In the genomic region with DNA sequence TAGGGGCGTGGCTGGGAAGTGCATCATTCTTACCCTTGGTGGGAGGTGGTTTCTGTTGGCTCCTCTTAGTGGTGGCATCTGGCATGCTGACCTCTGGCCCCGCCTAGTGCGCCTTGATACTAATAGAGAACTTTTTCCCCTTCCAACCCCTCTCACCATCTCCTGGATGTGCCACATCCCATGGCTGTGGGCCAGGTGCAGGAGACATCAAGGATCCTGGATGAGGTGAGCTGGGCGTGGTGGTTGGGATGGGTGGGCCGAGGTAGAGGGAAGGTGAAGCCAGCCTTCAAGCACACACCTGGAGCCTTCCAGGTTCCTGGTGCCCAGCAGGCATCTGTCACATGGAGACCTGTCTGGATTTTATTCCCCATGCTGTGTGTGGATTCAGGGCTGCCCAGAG, we compare ENCODE assay signal across 24 cellular contexts.
DNase-seq lines count a peak whose midpoint lies in the region; ATAC-seq and TF ChIP-seq lines count a peak whose summit lies in the region.
"Had no signal": no experiment of that assay in that cellular context is flagged by ENCODE, and none has a peak within 500 bp of the region (broad histone marks: within the 10 kb centered on the region; RNA-seq: fewer than 3 reads in every experiment).

No MANE protein-coding gene starts in this region.

- no peaks in the 10 kb centered on the region for H3K9me3 Mint-ChIP-seq in activated naive CD8-positive, alpha-beta T cell treated with anti-CD3 and anti-CD28 coated beads, Interleukin-2, amount 10 ng/mL, durations not matched to agents 7 days and 5 days
- no peaks in the 10 kb centered on the region for H3K9me3 Mint-ChIP-seq in activated naive CD8-positive, alpha-beta T cell treated with anti-CD3 and anti-CD28 coated beads, Interleukin-2, amount 50 U/mL, for 24 hours
- H3K9me3 Mint-ChIP-seq: activated naive CD4-positive, alpha-beta T cell treated with anti-CD3 and anti-CD28 coated beads, Interleukin-2, amount 10 ng/mL, durations not matched to agents 7 days and 5 days; activated T-cell treated with anti-CD3 and anti-CD28 coated beads, Interleukin-2, amount 50 U/mL, for 72 hours; CD8-positive, alpha-beta T cell; immature natural killer cell; stimulated activated naive B cell treated with anti-CD40 and anti-IgM and Interleukin-4, amounts not matched to agents 10 μg/mL and 1 μg/mL and 100 μg/mL, for 72 hours had no signal

- no peak overlapping the region for H3K4me3 ChIP-seq in coronary artery
- no peak overlapping the region for H3K4me3 ChIP-seq in lower lobe of right lung
- no peak overlapping the region for H3K4me3 ChIP-seq in HAP-1
- H3K4me3 ChIP-seq: breast epithelium, skin epidermis, testis had no signal

- in situ Hi-C loops in HAP-1 (cut with MboI; ENCODE audit: low sequenced_read_pairs), result no loop called here

- peaks cover 28% of the 10 kb centered on the region for H3K4me1 Mint-ChIP-seq in activated naive CD8-positive, alpha-beta T cell treated with anti-CD3 and anti-CD28 coated beads, Interleukin-2, amount 10 ng/mL, durations not matched to agents 7 days and 5 days
- peaks cover 6% of the 10 kb centered on the region for H3K4me1 Mint-ChIP-seq in activated naive CD8-positive, alpha-beta T cell treated with anti-CD3 and anti-CD28 coated beads, Interleukin-2, amount 50 U/mL, for 24 hours

- H3K4me1 ChIP-seq in lower lobe of right lung (peaks cover 28% of the 10 kb centered on the region), HAP-1 (no peaks in the 10 kb centered on the region)
- H3K4me1 ChIP-seq: breast epithelium, testis had no signal

- H3K36me3 ChIP-seq in lower lobe of right lung (peaks cover 5% of the 10 kb centered on the region), HAP-1 (replicated peaks) (no peaks in the 10 kb centered on the region)
- H3K36me3 ChIP-seq: breast epithelium had no signal

- H3K4me3 Mint-ChIP-seq in activated naive CD8-positive, alpha-beta T cell treated with anti-CD3 and anti-CD28 coated beads, Interleukin-2, amount 10 ng/mL, durations not matched to agents 7 days and 5 days, result no peak overlapping the region
- H3K4me3 Mint-ChIP-seq in activated naive CD8-positive, alpha-beta T cell treated with anti-CD3 and anti-CD28 coated beads, Interleukin-2, amount 50 U/mL, for 24 hours, result no peak overlapping the region
- H3K4me3 Mint-ChIP-seq: activated naive CD4-positive, alpha-beta T cell treated with anti-CD3 and anti-CD28 coated beads, Interleukin-2, amount 10 ng/mL, durations not matched to agents 7 days and 5 days; activated T-cell treated with anti-CD3 and anti-CD28 coated beads, Interleukin-2, amount 50 U/mL, for 72 hours; CD8-positive, alpha-beta T cell; stimulated activated naive B cell treated with anti-CD40 and anti-IgM and Interleukin-4, amounts not matched to agents 10 μg/mL and 1 μg/mL and 100 μg/mL, for 72 hours had no signal

- H3K27ac ChIP-seq in coronary artery (no peak overlapping the region), lower lobe of right lung (no peak overlapping the region), temporal lobe (ENCODE audit: low read depth, low read length) (peak overlapping the region; percentile 0)
- H3K27ac ChIP-seq: breast epithelium, epithelial cell of prostate, testis had no signal

- TF ChIP-seq CTCF in coronary artery (IDR thresholded peaks at IDR 0.05) (no peak), lower lobe of right lung (IDR thresholded peaks at IDR 0.05) (no peak)

- peaks cover 11% of the 10 kb centered on the region for H3K27me3 Mint-ChIP-seq in activated naive CD8-positive, alpha-beta T cell treated with anti-CD3 and anti-CD28 coated beads, Interleukin-2, amount 10 ng/mL, durations not matched to agents 7 days and 5 days
- peaks cover 11% of the 10 kb centered on the region for H3K27me3 Mint-ChIP-seq in activated naive CD8-positive, alpha-beta T cell treated with anti-CD3 and anti-CD28 coated beads, Interleukin-2, amount 50 U/mL, for 24 hours

- POLR2A ChIA-PET in activated naive CD8-positive, alpha-beta T cell treated with anti-CD3 and anti-CD28 coated beads, Interleukin-2, amount 10 ng/mL, durations not matched to agents 7 days and 5 days (lab: Charles Lee), result no interaction called here

- no peak for ATAC-seq in activated naive CD8-positive, alpha-beta T cell treated with anti-CD3 and anti-CD28 coated beads, Interleukin-2, amount 10 ng/mL, durations not matched to agents 7 days and 5 days (ENCODE audit: low read depth)
- no peak for ATAC-seq in activated naive CD8-positive, alpha-beta T cell treated with anti-CD3 and anti-CD28 coated beads, Interleukin-2, amount 50 U/mL, for 24 hours
- ATAC-seq in lower lobe of right lung, result no peak
- no peak for ATAC-seq in GM19395 (IDR thresholded peaks at IDR 0.05; ENCODE audit: unreplicated experiment)
- ATAC-seq: activated T-cell treated with anti-CD3 and anti-CD28 coated beads, Interleukin-2, amount 50 U/mL, for 72 hours; CD8-positive, alpha-beta T cell; left lobe of liver; stimulated activated naive B cell treated with anti-CD40 and anti-IgM and Interleukin-4, amounts not matched to agents 10 μg/mL and 1 μg/mL and 100 μg/mL, for 72 hours had no signal

- intact Hi-C loops in lower lobe of right lung (cut with DNase I), result no loop called here

- peak overlapping the region; percentile 75 for H3K27ac Mint-ChIP-seq in activated naive CD8-positive, alpha-beta T cell treated with anti-CD3 and anti-CD28 coated beads, Interleukin-2, amount 10 ng/mL, durations not matched to agents 7 days and 5 days
- no peak overlapping the region for H3K27ac Mint-ChIP-seq in activated naive CD8-positive, alpha-beta T cell treated with anti-CD3 and anti-CD28 coated beads, Interleukin-2, amount 50 U/mL, for 24 hours
- H3K27ac Mint-ChIP-seq: activated naive CD4-positive, alpha-beta T cell treated with anti-CD3 and anti-CD28 coated beads, Interleukin-2, amount 10 ng/mL, durations not matched to agents 7 days and 5 days; activated T-cell treated with anti-CD3 and anti-CD28 coated beads, Interleukin-2, amount 50 U/mL, for 72 hours; CD8-positive, alpha-beta T cell; stimulated activated naive B cell treated with anti-CD40 and anti-IgM and Interleukin-4, amounts not matched to agents 10 μg/mL and 1 μg/mL and 100 μg/mL, for 72 hours had no signal

- no peak for DNase-seq in activated naive CD8-positive, alpha-beta T cell treated with anti-CD3 and anti-CD28 coated beads, Interleukin-2, amount 10 ng/mL, durations not matched to agents 7 days and 5 days
- DNase-seq in activated naive CD8-positive, alpha-beta T cell treated with anti-CD3 and anti-CD28 coated beads, Interleukin-2, amount 50 U/mL, for 24 hours, result no peak
- DNase-seq in coronary artery (ENCODE audit: low spot score) (peak; percentile 38), lower lobe of right lung (peak; percentile 20), SKM-1 (lab: John Stamatoyannopoulos, UW; ENCODE audit: unreplicated experiment) (no peak), HAP-1 (ENCODE audit: low spot score in 2 of 2) (no peak)
- DNase-seq: activated T-cell treated with anti-CD3 and anti-CD28 coated beads, Interleukin-2, amount 50 U/mL, for 72 hours; CD8-positive, alpha-beta T cell; effector CD4-positive, alpha-beta T cell; GOT3; KBM-7; NCI-H1092 treated with DMSO at 0.1 percent for 48 hours; NCI-H1694 treated with DMSO at 0.1 percent for 48 hours; occipital lobe; stimulated activated naive B cell treated with anti-CD40 and anti-IgM and Interleukin-4, amounts not matched to agents 10 μg/mL and 1 μg/mL and 100 μg/mL, for 72 hours; testis had no signal

- H3K9me3 ChIP-seq in lower lobe of right lung (no peaks in the 10 kb centered on the region), HAP-1 (no peaks in the 10 kb centered on the region)
- H3K9me3 ChIP-seq: breast epithelium, testis had no signal

- no peaks in the 10 kb centered on the region for H3K36me3 Mint-ChIP-seq in activated naive CD8-positive, alpha-beta T cell treated with anti-CD3 and anti-CD28 coated beads, Interleukin-2, amount 10 ng/mL, durations not matched to agents 7 days and 5 days
- H3K36me3 Mint-ChIP-seq in activated naive CD8-positive, alpha-beta T cell treated with anti-CD3 and anti-CD28 coated beads, Interleukin-2, amount 50 U/mL, for 24 hours (ENCODE audit: low read depth), result no peaks in the 10 kb centered on the region
- H3K36me3 Mint-ChIP-seq: activated naive CD4-positive, alpha-beta T cell treated with anti-CD3 and anti-CD28 coated beads, Interleukin-2, amount 10 ng/mL, durations not matched to agents 7 days and 5 days; CD8-positive, alpha-beta T cell; immature natural killer cell; stimulated activated naive B cell treated with anti-CD40 and anti-IgM and Interleukin-4, amounts not matched to agents 10 μg/mL and 1 μg/mL and 100 μg/mL, for 72 hours had no signal

- H3K27me3 ChIP-seq in lower lobe of right lung (ENCODE audit: low read depth) (no peaks in the 10 kb centered on the region), HAP-1 (ENCODE audit: low read depth) (peaks cover under 1% of the 10 kb centered on the region; the same call in 1 of the 2 replicates)
- H3K27me3 ChIP-seq: breast epithelium, testis had no signal

Comparison
In these comparisons a context has a peak if more than half of its experiments do, and no peak if none do; other contexts are left out.
1. DNase-seq: peak in coronary artery (single experiment) and lower lobe of right lung (single experiment); none in activated naive CD8-positive, alpha-beta T cell treated with anti-CD3 and anti-CD28 coated beads, Interleukin-2, amount 10 ng/mL, durations not matched to agents 7 days and 5 days (single experiment), activated naive CD8-positive, alpha-beta T cell treated with anti-CD3 and anti-CD28 coated beads, Interleukin-2, amount 50 U/mL, for 24 hours (single experiment), SKM-1 (single experiment) and HAP-1 (0 of 2).